25 cellular contexts compared by ENCODE assay signal in genomic region chr13:50073340-50073739, GRCh38. TPM values are rescaled to one million over a fixed set of nuclear protein-coding genes. Genes with fewer than 3 reads are reported as not detected.
DNase-seq lines count a peak whose midpoint lies in the region; ATAC-seq, FAIRE-seq and TF ChIP-seq lines count a peak whose summit lies in the region.
"Had no signal": no experiment of that assay in that cellular context is flagged by ENCODE, and none has a peak within 500 bp of the region (broad histone marks: within the 10 kb centered on the region; RNA-seq: fewer than 3 reads in every experiment).

No MANE protein-coding gene starts in this region.

- H3K36me3 Mint-ChIP-seq in chondrocyte (ENCODE audit: low read depth), result peaks cover 1% of the 10 kb centered on the region

- 0 out of 2 replicates have a peak, but pooled peaks cover 4% of the 10 kb centered on the region for H3F3A ChIP-seq in PC-9 (ENCODE audit: insufficient read depth, low read depth)

- no peaks in the 10 kb centered on the region for H3K9me2 ChIP-seq in PC-9 (ENCODE audit: insufficient read depth)

- H3K4me1 ChIP-seq in PC-9 (replicated peaks; ENCODE audit: insufficient read depth) (peaks cover 39% of the 10 kb centered on the region), osteoblast (ENCODE audit: insufficient read depth, low read length) (peaks cover 55% of the 10 kb centered on the region)

- H3K9me3 ChIP-seq in PC-9 (ENCODE audit: insufficient read depth, low read depth) (no peaks in the 10 kb centered on the region), osteoblast (ENCODE audit: low read depth, low read length) (no peaks in the 10 kb centered on the region)
- H3K9me3 ChIP-seq: left lung, tibial nerve had no signal

- DNase-seq in GM19239 (ENCODE audit: insufficient read length, low spot score) (no peak), PC-9 (no peak), chondrocyte (ENCODE audit: low spot score) (no peak), osteoblast (ENCODE audit: insufficient read length, low spot score, missing footprints) (no peak), NCI-H2227 (lab: John Stamatoyannopoulos, UW; ENCODE audit: unreplicated experiment) (no peak), HPDE6-E6E7 (ENCODE audit: extremely low spot score) (no peak)
- DNase-seq: activated CD4-positive, CD25-positive, alpha-beta regulatory T cell; activated CD8-positive, alpha-beta T cell treated with anti-CD3 and anti-CD28 coated beads, Interleukin-2, amount 10 ng/mL, durations not matched to agents 7 days and 5 days; activated T-cell treated with anti-CD3 and anti-CD28 coated beads, Interleukin-2, amount 50 U/mL, for 1 hour; aorta; CD8-positive, alpha-beta memory T cell; left lung; midbrain; NCI-H146; NCI-H748 treated with DMSO at 0.1 percent for 48 hours; OCI-M1; SHP77; stimulated activated CD4-positive, alpha-beta T cell treated with anti-CD3 and anti-CD28 coated beads, Interleukin-1b, Interleukin-23, amount 100 ng/mL, for 48 hours; stimulated activated naive B cell treated with anti-CD40 and anti-IgM and Interleukin-4, amounts not matched to agents 10 μg/mL and 1 μg/mL and 100 μg/mL, for 72 hours had no signal

- H3K27ac ChIP-seq in PC-9 (peak overlapping the region; percentile 44; the same call in 1 of the 2 replicates), osteoblast (ENCODE audit: low read depth, low read length) (peak overlapping the region; percentile 89)
- H3K27ac ChIP-seq: left lung had no signal

- H3K4me3 Mint-ChIP-seq in chondrocyte (ENCODE audit: unreplicated experiment), result no peak overlapping the region
- H3K4me3 Mint-ChIP-seq: activated CD8-positive, alpha-beta T cell treated with anti-CD3 and anti-CD28 coated beads, Interleukin-2, amount 10 ng/mL, durations not matched to agents 7 days and 5 days; neural crest cell had no signal

- POLR2A ChIA-PET in PC-9 (lab: Charles Lee; ENCODE audit: unreplicated experiment), result no interaction called here

- H3K4me1 Mint-ChIP-seq in chondrocyte (ENCODE audit: low read depth), result peaks cover 73% of the 10 kb centered on the region

- no peaks in the 10 kb centered on the region for H3K27me3 Mint-ChIP-seq in chondrocyte (ENCODE audit: low read depth)
- H3K27me3 Mint-ChIP-seq: progenitor cell of endocrine pancreas; stimulated activated naive B cell treated with anti-CD40 and anti-IgM and Interleukin-4, amounts not matched to agents 10 μg/mL and 1 μg/mL and 100 μg/mL, for 72 hours had no signal

- H3K36me3 ChIP-seq in PC-9 (ENCODE audit: low read depth), result peaks cover 31% of the 10 kb centered on the region
- peaks cover 4% of the 10 kb centered on the region for H3K36me3 ChIP-seq in osteoblast (ENCODE audit: insufficient read depth, low read length)
- H3K36me3 ChIP-seq: tibial nerve had no signal

- peak; percentile 23 for FAIRE-seq in GM19239 (lab: Jason Lieb, UNC)
- FAIRE-seq: H54, HepG2 had no signal

- H3K79me2 ChIP-seq in PC-9 (ENCODE audit: low read depth) (peaks cover 100% of the 10 kb centered on the region), osteoblast (ENCODE audit: insufficient read depth, low read length) (peaks cover 99% of the 10 kb centered on the region)

- CTCF ChIA-PET in PC-9 (lab: Charles Lee), result no interaction called here

- H3K4me3 ChIP-seq in PC-9, result no peak overlapping the region
- H3K4me3 ChIP-seq in osteoblast (ENCODE audit: insufficient read depth, low read length), result no peak overlapping the region
- H3K4me3 ChIP-seq: left lung, tibial nerve had no signal

- H3K27me3 ChIP-seq in PC-9 (ENCODE audit: insufficient read depth, low read depth), result no peaks in the 10 kb centered on the region
- no peaks in the 10 kb centered on the region for H3K27me3 ChIP-seq in osteoblast (ENCODE audit: insufficient read depth, low read length)
- H3K27me3 ChIP-seq: left lung, tibial nerve had no signal

- intact Hi-C loops in PC-9 (cut with micrococcal nuclease; ENCODE audit: unreplicated experiment), result loop anchor here (5.0 kb wide), 1 partner anchor 46 kb away; no protein-coding TSS in a partner anchor

- H2AFZ ChIP-seq in PC-9 (no peak overlapping the region), osteoblast (ENCODE audit: low read length) (no peak overlapping the region)

- TF ChIP-seq CTCF in PC-9 (conservative IDR thresholded peaks at IDR 0.05) (no peak), chondrocyte (IDR thresholded peaks at IDR 0.05) (no peak), osteoblast (IDR thresholded peaks at IDR 0.05; ENCODE audit: extremely low read depth, low read depth, low read length) (no peak)

- peak overlapping the region; percentile 83 for H3K27ac Mint-ChIP-seq in chondrocyte (ENCODE audit: unreplicated experiment)
- H3K27ac Mint-ChIP-seq: activated CD8-positive, alpha-beta T cell treated with anti-CD3 and anti-CD28 coated beads, Interleukin-2, amount 10 ng/mL, durations not matched to agents 7 days and 5 days; progenitor cell of endocrine pancreas; stimulated activated naive B cell treated with anti-CD40 and anti-IgM and Interleukin-4, amounts not matched to agents 10 μg/mL and 1 μg/mL and 100 μg/mL, for 72 hours had no signal

- BruUV-seq in PC-9 (replicated peaks; lab: Mats Ljungman, UMichigan), result no TSS peak

- no peak for ATAC-seq in HG03342 (IDR thresholded peaks at IDR 0.05; ENCODE audit: unreplicated experiment)
- ATAC-seq: activated CD8-positive, alpha-beta T cell treated with anti-CD3 and anti-CD28 coated beads, Interleukin-2, amount 10 ng/mL, durations not matched to agents 7 days and 5 days; HepG2; left lung; stimulated activated naive B cell treated with anti-CD40 and anti-IgM and Interleukin-4, amounts not matched to agents 10 μg/mL and 1 μg/mL and 100 μg/mL, for 72 hours had no signal

- H3K4me2 ChIP-seq in PC-9, result no peak overlapping the region
- H3K4me2 ChIP-seq in osteoblast (ENCODE audit: insufficient read depth, low read length), result peak overlapping the region; percentile 51

- H4K20me1 ChIP-seq in PC-9 (ENCODE audit: insufficient read depth) (no peaks in the 10 kb centered on the region; the same call in 1 of the 2 replicates), osteoblast (ENCODE audit: insufficient read depth, low read length) (no peaks in the 10 kb centered on the region)

- H3K9me3 Mint-ChIP-seq in chondrocyte (ENCODE audit: low read depth), result no peaks in the 10 kb centered on the region
- H3K9me3 Mint-ChIP-seq: CD8-positive, alpha-beta memory T cell; neural crest cell; stimulated activated naive B cell treated with anti-CD40 and anti-IgM and Interleukin-4, amounts not matched to agents 10 μg/mL and 1 μg/mL and 100 μg/mL, for 72 hours had no signal

RNA-seq across cellular contexts. Expression of gene KCNRG, which starts 58.1 kb away (rescaled TPM):
- total RNA-seq in PC-9 (2021), result 0.41 TPM in 1 of 2 replicates, not detected in the other
- 0.22 to 0.59 TPM (median 0.36 TPM) in 3 replicates for total RNA-seq in chondrocyte
- total RNA-seq in osteoblast, result 4.0 and 5.0 TPM in 2 replicates
